Comparison of ENCODE assay signal across 19 cellular contexts in the genomic region with DNA sequence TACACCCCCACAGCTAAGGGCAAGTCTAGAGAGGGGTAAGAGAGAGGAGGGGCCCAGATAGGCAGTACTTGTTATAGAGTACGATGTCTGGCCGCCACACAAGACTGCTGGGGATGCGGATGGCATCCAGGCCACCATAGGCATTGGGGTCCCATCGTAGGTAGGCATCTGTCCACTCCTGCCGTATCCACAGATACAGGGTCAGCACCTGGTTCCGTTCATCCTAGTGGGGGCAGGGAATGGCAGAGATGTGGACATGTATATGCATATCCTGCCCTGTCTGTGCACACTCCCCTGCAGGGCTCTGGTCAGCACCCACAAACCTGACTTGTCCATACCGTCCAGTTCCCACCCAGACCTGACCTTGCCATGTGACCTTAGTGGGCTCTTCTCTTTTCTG. TPM values are rescaled to one million over a fixed set of nuclear protein-coding genes. Genes with fewer than 3 reads are reported as not detected.
DNase-seq lines count a peak whose midpoint lies in the region; ATAC-seq and TF ChIP-seq lines count a peak whose summit lies in the region.
"Had no signal": no experiment of that assay in that cellular context is flagged by ENCODE, and none has a peak within 500 bp of the region (broad histone marks: within the 10 kb centered on the region; RNA-seq: fewer than 3 reads in every experiment).

No MANE protein-coding gene starts in this region.

- peak; percentile 14 for ATAC-seq in Right ventricle myocardium inferior
- no peak for ATAC-seq in Right ventricle myocardium superior (ENCODE audit: poor library complexity)
- ATAC-seq in GM18861 (IDR thresholded peaks at IDR 0.05; ENCODE audit: unreplicated experiment) = no peak

- intact Hi-C loops in Right ventricle myocardium inferior (cut with DNase I) = no loop called here
- intact Hi-C loops in Right ventricle myocardium superior (cut with DNase I) = no loop called here

- no peaks in the 10 kb centered on the region for H3K27me3 Mint-ChIP-seq in nephron progenitor cell (ENCODE audit: low read depth, poor library complexity)
- H3K27me3 Mint-ChIP-seq: B cell had no signal

- no peaks in the 10 kb centered on the region for H3K9me3 Mint-ChIP-seq in nephron progenitor cell

- H3K4me1 Mint-ChIP-seq in nephron progenitor cell = peaks cover 30% of the 10 kb centered on the region
- H3K4me1 Mint-ChIP-seq: B cell had no signal

- TF ChIP-seq CTCF in GM13977 (IDR thresholded peaks at IDR 0.05; ENCODE audit: extremely low read depth, insufficient read depth, missing control alignments) = no peak
- no peak for TF ChIP-seq CTCF in nephron progenitor cell (IDR thresholded peaks at IDR 0.05)

- DNase-seq in Right ventricle myocardium inferior (ENCODE audit: missing footprints) (no peak), Right ventricle myocardium superior (no peak), GM13977 (ENCODE audit: low spot score) (peak; percentile 10), nephron progenitor cell (no peak), NCI-H146 (lab: John Stamatoyannopoulos, UW) (no peak)
- DNase-seq: COR-L47, GM23248, HCEC 1CT, MV-4-11, NCI-H187, NCI-H2107, NCI-H510A treated with DMSO at 0.1 percent for 48 hours, NCI-H774, OCI-M1, SIG-M5 had no signal

- peaks cover 68% of the 10 kb centered on the region for H3K36me3 Mint-ChIP-seq in nephron progenitor cell (ENCODE audit: low read depth)

- in situ Hi-C loops in GM13977 (cut with MboI; ENCODE audit: low pct_unique_long_range_greater_than_20kb, low sequenced_read_pairs, unreplicated experiment) = no loop called here

- no peak overlapping the region for H3K4me3 Mint-ChIP-seq in nephron progenitor cell
- H3K4me3 Mint-ChIP-seq: B cell had no signal

- H3K27ac Mint-ChIP-seq in nephron progenitor cell = peak overlapping the region; percentile 57
- H3K27ac Mint-ChIP-seq: B cell had no signal

RNA-seq across cellular contexts. Expression of gene CHRNA10, which starts 2.1 kb away (rescaled TPM):
- total RNA-seq in Right ventricle myocardium inferior (1.2 TPM), Right ventricle myocardium superior (1.6 TPM)

RNA-seq across cellular contexts. Expression of gene ART1, which starts 24.2 kb away (rescaled TPM):
- total RNA-seq in Right ventricle myocardium inferior (1.7 TPM), Right ventricle myocardium superior (2.3 TPM)
- total RNA-seq: A172, B cell, GM23248, HT-29 had no signal

RNA-seq across cellular contexts. Expression of gene ART5, which starts 27.3 kb away (rescaled TPM):
- total RNA-seq in Right ventricle myocardium inferior (2.5 TPM), Right ventricle myocardium superior (4.7 TPM)
- total RNA-seq: B cell, GM23248, HT-29 had no signal
